ENCODE assay signal across 25 cellular contexts in genomic region chr2:142954488-142954887, GRCh38.
"Had no signal": no experiment of that assay in that cellular context is flagged by ENCODE, and none has a peak within 500 bp of the region (broad histone marks: within the 10 kb centered on the region; RNA-seq: fewer than 3 reads in every experiment).

No MANE protein-coding gene starts in this region.

- DNase-seq: dorsolateral prefrontal cortex; effector CD4-positive, alpha-beta T cell; foreskin keratinocyte; glutamatergic neuron; heart right ventricle; hippocampal formation; immature natural killer cell; left ventricle myocardium superior; lower lobe of right lung; naive thymus-derived CD8-positive, alpha-beta T cell; nephron progenitor cell; nucleus accumbens; psoas muscle; right cardiac atrium; spleen; stimulated activated naive CD4-positive, alpha-beta T cell; stimulated activated naive CD8-positive, alpha-beta T cell treated with anti-CD3 and anti-CD28 coated beads, Interleukin-15, amount 100 ng/mL, for 72 hours; transverse colon; upper lobe of right lung; uterus had no signal

- H3K4me1 Mint-ChIP-seq: immature natural killer cell; naive thymus-derived CD8-positive, alpha-beta T cell; stimulated activated naive CD8-positive, alpha-beta T cell treated with anti-CD3 and anti-CD28 coated beads, Interleukin-15, amount 100 ng/mL, for 72 hours had no signal

- FAIRE-seq: colon, keratinocyte had no signal

- H3K27ac ChIP-seq: dorsolateral prefrontal cortex, esophagus muscularis mucosa, foreskin keratinocyte, heart right ventricle, lower lobe of right lung, psoas muscle, skin epidermis, spleen, suprapubic skin, transverse colon, upper lobe of right lung, uterus had no signal

- H3K4me3 ChIP-seq: dorsolateral prefrontal cortex, esophagus muscularis mucosa, heart right ventricle, lower lobe of right lung, psoas muscle, skin epidermis, spleen, suprapubic skin, transverse colon, upper lobe of right lung, uterus had no signal

- H3K36me3 Mint-ChIP-seq: immature natural killer cell had no signal

- H3K4me1 ChIP-seq: esophagus muscularis mucosa, foreskin keratinocyte, heart right ventricle, lower lobe of right lung, psoas muscle, spleen, suprapubic skin, transverse colon, upper lobe of right lung, uterus had no signal

- ATAC-seq: foreskin keratinocyte; heart right ventricle; left ventricle myocardium superior; lower lobe of right lung; naive thymus-derived CD8-positive, alpha-beta T cell; psoas muscle; right cardiac atrium; stimulated activated naive CD8-positive, alpha-beta T cell treated with anti-CD3 and anti-CD28 coated beads, Interleukin-15, amount 100 ng/mL, for 72 hours; upper lobe of right lung had no signal

- H3K4me3 Mint-ChIP-seq: immature natural killer cell; naive thymus-derived CD8-positive, alpha-beta T cell; nephron progenitor cell; stimulated activated naive CD8-positive, alpha-beta T cell treated with anti-CD3 and anti-CD28 coated beads, Interleukin-15, amount 100 ng/mL, for 72 hours had no signal

- H3K27me3 ChIP-seq: dorsolateral prefrontal cortex, esophagus muscularis mucosa, foreskin keratinocyte, heart right ventricle, spleen, suprapubic skin, transverse colon, upper lobe of right lung, uterus had no signal

- H3K36me3 ChIP-seq: esophagus muscularis mucosa, heart right ventricle, lower lobe of right lung, suprapubic skin, transverse colon, upper lobe of right lung, uterus had no signal

- H3K27ac Mint-ChIP-seq: immature natural killer cell; naive thymus-derived CD8-positive, alpha-beta T cell; nephron progenitor cell; stimulated activated naive CD8-positive, alpha-beta T cell treated with anti-CD3 and anti-CD28 coated beads, Interleukin-15, amount 100 ng/mL, for 72 hours had no signal

- H3K27me3 Mint-ChIP-seq: stimulated activated naive CD8-positive, alpha-beta T cell treated with anti-CD3 and anti-CD28 coated beads, Interleukin-15, amount 100 ng/mL, for 72 hours had no signal

- H3K9me3 ChIP-seq: esophagus muscularis mucosa, lower lobe of right lung, psoas muscle, suprapubic skin, transverse colon, upper lobe of right lung, uterus had no signal
